1 cellular context compared by ENCODE assay signal in the genomic region with DNA sequence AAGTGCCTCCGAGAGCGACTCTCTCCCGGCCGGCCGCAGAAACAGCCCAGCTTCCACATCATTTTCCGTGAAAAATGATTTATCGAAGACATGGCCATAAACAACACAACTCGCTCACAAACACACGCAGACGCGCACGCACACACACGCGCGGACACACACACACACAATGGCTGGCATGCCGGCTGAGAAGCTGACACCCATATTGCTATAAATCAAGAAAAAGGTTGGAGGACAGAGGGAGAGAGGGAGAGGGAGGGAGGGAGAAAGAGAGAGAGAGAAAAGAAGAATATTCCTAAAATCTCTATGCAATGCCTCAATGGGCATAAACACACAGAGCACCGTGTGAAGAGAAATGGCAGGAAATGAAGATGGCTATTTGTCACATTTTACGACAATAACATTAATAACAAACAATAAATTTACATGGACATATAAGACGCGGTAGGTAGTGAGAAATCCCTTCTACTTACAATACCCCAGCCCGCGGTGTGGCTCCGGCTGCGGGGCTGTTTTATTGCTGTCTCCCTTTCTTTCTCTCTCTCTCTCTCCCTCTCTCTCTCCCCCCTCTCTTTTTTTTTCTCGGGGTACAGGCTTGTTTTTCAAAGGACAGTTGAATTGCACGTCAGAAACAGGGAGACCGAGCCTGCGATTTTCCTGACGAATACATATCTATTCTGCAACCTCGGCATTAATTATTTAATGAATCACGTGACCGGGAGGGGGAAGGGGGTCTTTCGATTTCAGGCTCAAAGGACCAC.
TF ChIP-seq lines count a peak whose summit lies in the region.

No MANE protein-coding gene starts in this region.

TF ChIP-seq in endothelial cell of umbilical vein, 7 proteins besides CTCF, POLR2A, EP300 and RAD21:
- TF ChIP-seq FOS (IDR thresholded peaks at IDR 0.05; ENCODE audit: borderline replicate concordance, insufficient read depth, low read length) (no peak), MYC (IDR thresholded peaks at IDR 0.05; ENCODE audit: low read depth, low read length) (no peak), GATA2 (IDR thresholded peaks at IDR 0.05; ENCODE audit: insufficient read depth, insufficient read length, low read depth, low read length) (no peak), EZH2 (IDR thresholded peaks at IDR 0.05; ENCODE audit: borderline replicate concordance, low read depth, low read length, severe bottlenecking) (no peak), JUN (IDR thresholded peaks at IDR 0.05; ENCODE audit: borderline replicate concordance, insufficient read depth, insufficient read length, low read depth) (no peak), POLR2AphosphoS5 (IDR thresholded peaks at IDR 0.05; ENCODE audit: insufficient read depth, low read depth, low read length) (no peak)
- TF ChIP-seq, protein P1, sequence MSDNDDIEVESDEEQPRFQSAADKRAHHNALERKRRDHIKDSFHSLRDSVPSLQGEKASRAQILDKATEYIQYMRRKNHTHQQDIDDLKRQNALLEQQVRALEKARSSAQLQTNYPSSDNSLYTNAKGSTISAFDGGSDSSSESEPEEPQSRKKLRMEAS (IDR thresholded peaks at IDR 0.05; ENCODE audit: insufficient read depth, insufficient read length): no peak
